1 cellular context compared by ENCODE assay signal in genomic region chr2:15812187-15812830, GRCh38.
TF ChIP-seq lines count a peak whose summit lies in the region.

No MANE protein-coding gene starts in this region.

TF ChIP-seq in SK-N-SH treated with all-trans-retinoic acid at 6 μM for 48 hours, 23 proteins besides CTCF, POLR2A, EP300 and RAD21 (continued from another document):
- TF ChIP-seq GLIS3 (CRISPR knock-in tag; IDR thresholded peaks at IDR 0.05) = no peak
- no peak for TF ChIP-seq ZNF70 (CRISPR knock-in tag; IDR thresholded peaks at IDR 0.05)
- TF ChIP-seq POU6F1 (CRISPR knock-in tag; IDR thresholded peaks at IDR 0.05; ENCODE audit: borderline replicate concordance, low read depth) = no peak
- no peak for TF ChIP-seq ZNF8 (CRISPR knock-in tag; IDR thresholded peaks at IDR 0.05)
- TF ChIP-seq CSDC2 (CRISPR knock-in tag; IDR thresholded peaks at IDR 0.05) = no peak
- TF ChIP-seq PATZ1 (CRISPR knock-in tag; IDR thresholded peaks at IDR 0.05; ENCODE audit: borderline replicate concordance) = no peak
- no peak for TF ChIP-seq TCF4 (CRISPR knock-in tag; IDR thresholded peaks at IDR 0.05; ENCODE audit: borderline replicate concordance)
- no peak for TF ChIP-seq ISL1 (CRISPR knock-in tag; IDR thresholded peaks at IDR 0.05)
